ENCODE assay signal across 1 cellular context in the genomic region with DNA sequence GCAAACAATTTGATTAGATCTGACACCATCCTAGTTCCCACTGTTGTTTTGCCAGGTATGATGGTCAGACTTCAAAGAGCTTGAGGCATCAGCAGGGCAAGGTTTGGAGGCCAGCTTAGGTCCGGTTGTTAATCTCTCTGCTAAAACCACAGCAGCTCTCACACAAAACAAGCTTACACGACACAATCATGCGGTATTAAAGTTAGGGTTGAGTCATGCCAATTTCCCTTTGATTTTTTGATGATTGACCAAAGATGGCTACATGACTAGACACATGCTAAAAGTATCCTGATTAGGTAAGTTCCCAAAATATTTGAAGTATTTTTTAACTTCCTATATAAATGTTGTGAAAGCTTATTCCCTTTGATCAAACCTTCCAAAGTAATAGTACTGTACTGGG.
A peak's percentile ranks its signal among the peaks of the same experiment; 100 is the strongest.
TF ChIP-seq lines count a peak whose summit lies in the region.

No MANE protein-coding gene starts in this region.

TF ChIP-seq in SK-N-SH, 30 proteins besides CTCF, POLR2A, EP300 and RAD21 (continued from another document):
- TF ChIP-seq, protein P1, sequence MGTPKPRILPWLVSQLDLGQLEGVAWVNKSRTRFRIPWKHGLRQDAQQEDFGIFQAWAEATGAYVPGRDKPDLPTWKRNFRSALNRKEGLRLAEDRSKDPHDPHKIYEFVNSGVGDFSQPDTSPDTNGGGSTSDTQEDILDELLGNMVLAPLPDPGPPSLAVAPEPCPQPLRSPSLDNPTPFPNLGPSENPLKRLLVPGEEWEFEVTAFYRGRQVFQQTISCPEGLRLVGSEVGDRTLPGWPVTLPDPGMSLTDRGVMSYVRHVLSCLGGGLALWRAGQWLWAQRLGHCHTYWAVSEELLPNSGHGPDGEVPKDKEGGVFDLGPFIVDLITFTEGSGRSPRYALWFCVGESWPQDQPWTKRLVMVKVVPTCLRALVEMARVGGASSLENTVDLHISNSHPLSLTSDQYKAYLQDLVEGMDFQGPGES (IDR thresholded peaks at IDR 0.05; ENCODE audit: low read depth, low read length), result no peak
- TF ChIP-seq EZH2phosphoT487 (IDR thresholded peaks at IDR 0.05; ENCODE audit: borderline replicate concordance, low read depth), result no peak
- no peak for TF ChIP-seq GABPA (IDR thresholded peaks at IDR 0.05; ENCODE audit: low read depth)
- 0 out of 2 replicates have a peak, but pooled peaks have one; percentile 13 for TF ChIP-seq JUND (IDR thresholded peaks at IDR 0.05)
- TF ChIP-seq TCF12 (IDR thresholded peaks at IDR 0.05), result no peak
- TF ChIP-seq, protein P2, sequence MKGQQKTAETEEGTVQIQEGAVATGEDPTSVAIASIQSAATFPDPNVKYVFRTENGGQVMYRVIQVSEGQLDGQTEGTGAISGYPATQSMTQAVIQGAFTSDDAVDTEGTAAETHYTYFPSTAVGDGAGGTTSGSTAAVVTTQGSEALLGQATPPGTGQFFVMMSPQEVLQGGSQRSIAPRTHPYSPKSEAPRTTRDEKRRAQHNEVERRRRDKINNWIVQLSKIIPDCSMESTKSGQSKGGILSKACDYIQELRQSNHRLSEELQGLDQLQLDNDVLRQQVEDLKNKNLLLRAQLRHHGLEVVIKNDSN (IDR thresholded peaks at IDR 0.05; ENCODE audit: borderline replicate concordance, low read depth), result no peak
